ENCODE assay signal across 31 cellular contexts in genomic region chr21:43034826-43035225, GRCh38. TPM values are rescaled to one million over a fixed set of nuclear protein-coding genes. Genes with fewer than 3 reads are reported as not detected.
"Had no signal": no experiment of that assay in that cellular context is flagged by ENCODE, and none has a peak within 500 bp of the region (broad histone marks: within the 10 kb centered on the region; RNA-seq: fewer than 3 reads in every experiment).

No MANE protein-coding gene starts in this region.

- H3K27ac Mint-ChIP-seq: dendritic cell treated with granulocyte-macrophage colony-stimulating factor and Interleukin-4, amounts not matched to agents 40 ng/mL and 50 ng/mL, for 4 days; endodermal cell; immature natural killer cell; stimulated activated naive CD8-positive, alpha-beta T cell treated with anti-CD3 and anti-CD28 coated beads, Interleukin-15, amount 100 ng/mL, for 72 hours had no signal

- ATAC-seq: left colon; lower lobe of right lung; naive thymus-derived CD8-positive, alpha-beta T cell; right lobe of liver; stimulated activated naive CD8-positive, alpha-beta T cell treated with anti-CD3 and anti-CD28 coated beads, Interleukin-15, amount 100 ng/mL, for 72 hours had no signal

- H3K4me3 ChIP-seq: colonic mucosa, esophagus squamous epithelium, left ventricle myocardium inferior, lower lobe of right lung, ovary, right lobe of liver, suprapubic skin, transverse colon, vagina had no signal

- DNase-seq: colonic mucosa; effector CD8-positive, alpha-beta T cell; endodermal cell; erythroblast; esophagus squamous epithelium; foreskin melanocyte; glutamatergic neuron; hypothalamus; immature natural killer cell; islet precursor cell; kidney glomerular epithelial cell; left colon; left ventricle myocardium inferior; lower lobe of right lung; naive thymus-derived CD8-positive, alpha-beta T cell; occipital lobe; posterior cingulate gyrus; retina; right lobe of liver; small intestine; stimulated activated CD4-positive, alpha-beta T cell treated with anti-CD3 and anti-CD28 coated beads, Interleukin-12 subunit alpha, Interleukin-12 subunit beta, amount 100 ng/mL, for 4 hours; stimulated activated CD4-positive, alpha-beta T cell treated with anti-CD3 and anti-CD28 coated beads, Interleukin-1b, Interleukin-23, amount 100 ng/mL, for 48 hours; stimulated activated CD4-positive, alpha-beta T cell treated with anti-CD3 and anti-CD28 coated beads, Interleukin-4, amount 100 ng/mL, for 1 hour; stimulated activated CD8-positive, alpha-beta memory T cell treated with anti-CD3 and anti-CD28 coated beads, Interleukin-4, amount 100 ng/mL, for 48 hours; stimulated activated naive CD4-positive, alpha-beta T cell; stimulated activated naive CD8-positive, alpha-beta T cell treated with anti-CD3 and anti-CD28 coated beads, Interleukin-15, amount 100 ng/mL, for 72 hours; transverse colon had no signal

- H3K4me1 Mint-ChIP-seq: endodermal cell; immature natural killer cell; stimulated activated naive CD8-positive, alpha-beta T cell treated with anti-CD3 and anti-CD28 coated beads, Interleukin-15, amount 100 ng/mL, for 72 hours had no signal

- H3K4me3 Mint-ChIP-seq: dendritic cell treated with granulocyte-macrophage colony-stimulating factor and Interleukin-4, amounts not matched to agents 40 ng/mL and 50 ng/mL, for 4 days; endodermal cell; immature natural killer cell; naive thymus-derived CD8-positive, alpha-beta T cell; stimulated activated naive CD8-positive, alpha-beta T cell treated with anti-CD3 and anti-CD28 coated beads, Interleukin-15, amount 100 ng/mL, for 72 hours had no signal

- H3K27ac ChIP-seq: colonic mucosa, esophagus squamous epithelium, left ventricle myocardium inferior, lower lobe of right lung, ovary, right lobe of liver, suprapubic skin, transverse colon, vagina had no signal

- FAIRE-seq: small intestine had no signal

- H3K27me3 ChIP-seq: colonic mucosa, esophagus squamous epithelium, ovary, right lobe of liver, suprapubic skin, transverse colon, vagina had no signal

- H3K27me3 Mint-ChIP-seq: dendritic cell treated with granulocyte-macrophage colony-stimulating factor and Interleukin-4, amounts not matched to agents 40 ng/mL and 50 ng/mL, for 4 days; naive thymus-derived CD8-positive, alpha-beta T cell; stimulated activated naive CD8-positive, alpha-beta T cell treated with anti-CD3 and anti-CD28 coated beads, Interleukin-15, amount 100 ng/mL, for 72 hours had no signal

- H3K36me3 ChIP-seq: colonic mucosa, ovary had no signal

- H3K4me1 ChIP-seq: colonic mucosa, esophagus squamous epithelium, lower lobe of right lung, right lobe of liver, suprapubic skin, transverse colon, vagina had no signal

- H3K9me3 ChIP-seq: colonic mucosa, esophagus squamous epithelium, left ventricle myocardium inferior, lower lobe of right lung, ovary, right lobe of liver, suprapubic skin, transverse colon, vagina had no signal

RNA-seq across cellular contexts. Expression of gene CBS, which starts 40.8 kb away (rescaled TPM):
- polyA plus RNA-seq: immature natural killer cell had no signal
